In the genomic region with DNA sequence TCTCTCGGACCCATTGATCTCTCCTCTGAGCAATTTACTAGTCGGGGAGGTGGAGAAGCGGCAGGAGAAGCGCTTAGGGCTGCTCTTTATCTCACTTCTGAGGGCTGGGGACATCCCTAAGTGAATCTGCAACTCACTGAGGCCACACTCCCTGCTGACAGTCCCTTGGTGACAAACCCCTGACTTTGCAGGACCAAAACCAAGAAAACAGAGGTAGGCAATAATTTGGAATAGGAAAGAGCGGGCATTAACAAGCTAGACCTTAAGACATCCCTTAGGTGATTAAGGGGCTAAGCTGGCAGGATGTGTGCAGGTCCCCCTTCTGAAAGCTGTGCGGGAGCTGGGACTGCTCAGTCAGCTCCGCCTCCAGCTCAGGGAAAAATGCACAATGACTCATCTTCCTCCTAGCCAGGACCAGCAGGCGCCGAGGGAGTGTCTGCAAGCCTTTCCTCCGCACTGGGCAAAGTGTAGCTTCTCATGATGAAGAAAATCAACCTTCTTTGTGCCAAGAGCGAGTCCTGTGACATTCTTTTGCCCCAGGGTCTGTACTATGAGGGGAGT, we compare ENCODE assay signal across 7 cellular contexts.
A peak's percentile ranks its signal among the peaks of the same experiment; 100 is the strongest.
DNase-seq lines count a peak whose midpoint lies in the region; ATAC-seq and TF ChIP-seq lines count a peak whose summit lies in the region.

No MANE protein-coding gene starts in this region.

- H3K27me3 Mint-ChIP-seq in T-cell = peaks cover 26 to 49% of the 10 kb centered on the region in 2 donors
- H3K27me3 Mint-ChIP-seq in neural progenitor cell (ENCODE audit: insufficient read depth, low read depth) = no peaks in the 10 kb centered on the region

- DNase-seq in GM06990 (ENCODE audit: extremely low read depth, insufficient read length) (peak; percentile 3), Kasumi-1 (lab: John Stamatoyannopoulos, UW) (peak; percentile 25 to 43), T-cell (no peak), fibroblast of the conjunctiva (ENCODE audit: low read depth) (peak; percentile 26), neural progenitor cell (ENCODE audit: low spot score) (peak; percentile 68), HuH-7.5 (ENCODE audit: low spot score) (no peak)

- POLR2A ChIA-PET in T-cell (lab: Charles Lee) = no interaction called here

- peaks cover 7 to 13% (median 8%) of the 10 kb centered on the region in 3 donors for H3K4me1 Mint-ChIP-seq in T-cell
- H3K4me1 Mint-ChIP-seq in neural progenitor cell = peaks cover 24% of the 10 kb centered on the region

- H3K9ac ChIP-seq in neural progenitor cell = no peak overlapping the region

- H3K4me3 ChIP-seq in GM06990 (replicated peaks; ENCODE audit: low read depth, low read length) (no peak overlapping the region), neural progenitor cell (peak overlapping the region; percentile 20)

- H3K36me3 ChIP-seq in GM06990 (ENCODE audit: control insufficient read depth, insufficient read depth, low read length) = no peaks in the 10 kb centered on the region
- no peaks in the 10 kb centered on the region for H3K36me3 ChIP-seq in neural progenitor cell

- H3K79me2 ChIP-seq in neural progenitor cell (ENCODE audit: low read depth) = no peaks in the 10 kb centered on the region

- peaks cover 26% of the 10 kb centered on the region for H3K4me1 ChIP-seq in neural progenitor cell

- no peak overlapping the region for H3K27ac ChIP-seq in neural progenitor cell

- no peaks in the 10 kb centered on the region for H4K20me1 ChIP-seq in neural progenitor cell (ENCODE audit: low read depth)

- H3F3A ChIP-seq in neural progenitor cell (ENCODE audit: low read depth) = peaks cover 7% of the 10 kb centered on the region

- H3K4me3 Mint-ChIP-seq in T-cell (peak overlapping the region in 2 of 3 donors; percentile 42 to 61), neural progenitor cell (peak overlapping the region; percentile 42)

- no peaks in the 10 kb centered on the region for H3K36me3 Mint-ChIP-seq in T-cell
- H3K36me3 Mint-ChIP-seq in neural progenitor cell = no peaks in the 10 kb centered on the region

- H3K27me3 ChIP-seq in GM06990 (replicated peaks; ENCODE audit: control insufficient read depth, insufficient read depth, low read length) (no peaks in the 10 kb centered on the region), neural progenitor cell (peaks cover 4% of the 10 kb centered on the region)

- H3K4me2 ChIP-seq in neural progenitor cell = peak overlapping the region; percentile 76

- CTCF ChIA-PET in T-cell (lab: Charles Lee) = no interaction called here

- H3K9me3 ChIP-seq in neural progenitor cell (ENCODE audit: low read depth) = no peaks in the 10 kb centered on the region

- ATAC-seq in T-cell (replicated peaks in 1 of 4) (no peak), HG02623 (IDR thresholded peaks at IDR 0.05; ENCODE audit: unreplicated experiment) (no peak)

- peak overlapping the region; percentile 59 for H2AFZ ChIP-seq in neural progenitor cell (replicated peaks)

- TF ChIP-seq CTCF in GM06990 (IDR thresholded peaks at IDR 0.05; ENCODE audit: insufficient read depth, low read length, poor library complexity, severe bottlenecking) = no peak
- no peak for TF ChIP-seq CTCF in neural progenitor cell (IDR thresholded peaks at IDR 0.05)

- H3K27ac Mint-ChIP-seq in T-cell (no peak overlapping the region), neural progenitor cell (no peak overlapping the region)

- H3K9me3 Mint-ChIP-seq in T-cell (no peaks in the 10 kb centered on the region), neural progenitor cell (peaks cover under 1% of the 10 kb centered on the region)

Comparison
In these comparisons a context has a peak if more than half of its experiments do, and no peak if none do; other contexts are left out.
1. DNase-seq: peak in GM06990 (single experiment), Kasumi-1 (2 of 2), fibroblast of the conjunctiva (single experiment) and neural progenitor cell (single experiment); none in T-cell (0 of 34) and HuH-7.5 (single experiment).